ENCODE assay signal across 8 cellular contexts in genomic region chr20:35664544-35665206, GRCh38. TPM values are rescaled to one million over a fixed set of nuclear protein-coding genes. Genes with fewer than 3 reads are reported as not detected.
A peak's percentile ranks its signal among the peaks of the same experiment; 100 is the strongest.
DNase-seq lines count a peak whose midpoint lies in the region; ATAC-seq and TF ChIP-seq lines count a peak whose summit lies in the region.

TSS of gene CPNE1 (minus strand) at chr20:35664900. CDS start at chr20:35632923, 31,977 bp downstream.
A gene with protein sequence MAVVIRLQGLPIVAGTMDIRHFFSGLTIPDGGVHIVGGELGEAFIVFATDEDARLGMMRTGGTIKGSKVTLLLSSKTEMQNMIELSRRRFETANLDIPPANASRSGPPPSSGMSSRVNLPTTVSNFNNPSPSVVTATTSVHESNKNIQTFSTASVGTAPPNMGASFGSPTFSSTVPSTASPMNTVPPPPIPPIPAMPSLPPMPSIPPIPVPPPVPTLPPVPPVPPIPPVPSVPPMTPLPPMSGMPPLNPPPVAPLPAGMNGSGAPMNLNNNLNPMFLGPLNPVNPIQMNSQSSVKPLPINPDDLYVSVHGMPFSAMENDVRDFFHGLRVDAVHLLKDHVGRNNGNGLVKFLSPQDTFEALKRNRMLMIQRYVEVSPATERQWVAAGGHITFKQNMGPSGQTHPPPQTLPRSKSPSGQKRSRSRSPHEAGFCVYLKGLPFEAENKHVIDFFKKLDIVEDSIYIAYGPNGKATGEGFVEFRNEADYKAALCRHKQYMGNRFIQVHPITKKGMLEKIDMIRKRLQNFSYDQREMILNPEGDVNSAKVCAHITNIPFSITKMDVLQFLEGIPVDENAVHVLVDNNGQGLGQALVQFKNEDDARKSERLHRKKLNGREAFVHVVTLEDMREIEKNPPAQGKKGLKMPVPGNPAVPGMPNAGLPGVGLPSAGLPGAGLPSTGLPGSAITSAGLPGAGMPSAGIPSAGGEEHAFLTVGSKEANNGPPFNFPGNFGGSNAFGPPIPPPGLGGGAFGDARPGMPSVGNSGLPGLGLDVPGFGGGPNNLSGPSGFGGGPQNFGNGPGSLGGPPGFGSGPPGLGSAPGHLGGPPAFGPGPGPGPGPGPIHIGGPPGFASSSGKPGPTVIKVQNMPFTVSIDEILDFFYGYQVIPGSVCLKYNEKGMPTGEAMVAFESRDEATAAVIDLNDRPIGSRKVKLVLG (minus strand): TSS chr20:35664900. CDS start chr20:35655322, 9,578 bp downstream.

- peak within 1 kb of the TSS; percentile 91 for H3K4me2 ChIP-seq in DND-41 (ENCODE audit: insufficient read depth, low read length)
- H3K4me2 ChIP-seq in GM23248 (ENCODE audit: unreplicated experiment) = peak within 1 kb of the TSS; percentile 94
- H3K4me2 ChIP-seq in fibroblast of lung (ENCODE audit: extremely low read depth, insufficient read depth, low read length) = peak within 1 kb of the TSS; percentile 93

- H3K9me3 ChIP-seq in DND-41 (ENCODE audit: insufficient read depth, low read length, severe bottlenecking) (no peaks in the 10 kb centered on the region), GM23248 (ENCODE audit: low read depth) (no peaks in the 10 kb centered on the region), fibroblast of lung (ENCODE audit: control insufficient read depth, insufficient read depth, low read depth, low read length) (no peaks in the 10 kb centered on the region)
- H3K9me3 ChIP-seq in naive thymus-derived CD4-positive, alpha-beta T cell (ENCODE audit: control insufficient read depth in 2 of 3, low read length in 3 of 3) = no peaks in the 10 kb centered on the region

- CTCF ChIA-PET in naive thymus-derived CD4-positive, alpha-beta T cell (lab: Charles Lee) = interaction anchor here (1.2 to 1.5 kb wide), 2 partner anchors 10 to 45 kb away, joined by 3 to 5 read pairs; no protein-coding TSS in a partner anchor

- peak; percentile 96 for DNase-seq in DND-41
- DNase-seq in GM23248 = peak; percentile 97
- DNase-seq in LNCaP clone FGC (ENCODE audit: low read depth) = peak; percentile 70
- DNase-seq in RPMI8226 = peak; percentile 94
- DNase-seq in activated T-helper 1 cell treated with anti-CD3 and anti-CD28 coated beads, Interleukin-2, amount 50 U/mL, for 16 hours (ENCODE audit: low read depth in 1 of 2, low spot score in 1 of 2) = peak; percentile 86 to 90
- peak; percentile 88 to 93 for DNase-seq in fibroblast of lung (ENCODE audit: low read depth in 2 of 2)
- DNase-seq in naive thymus-derived CD4-positive, alpha-beta T cell = peak; percentile 89 to 96 (median 96)

- no peaks in the 10 kb centered on the region for H3K9me3 Mint-ChIP-seq in naive thymus-derived CD4-positive, alpha-beta T cell
- H3K9me3 Mint-ChIP-seq in stimulated activated memory B cell treated with anti-CD40 and anti-IgM and Interleukin-4, amounts not matched to agents 10 μg/mL and 1 μg/mL and 100 μg/mL, for 72 hours = no peaks in the 10 kb centered on the region

- H3K36me3 ChIP-seq in DND-41 (ENCODE audit: insufficient read depth, low read length) (peaks cover 15% of the 10 kb centered on the region), GM23248 (ENCODE audit: low read depth) (peaks cover 7% of the 10 kb centered on the region; the same call in 1 of the 2 replicates), fibroblast of lung (ENCODE audit: control insufficient read depth, insufficient read depth, low read length) (peaks cover 6% of the 10 kb centered on the region)
- H3K36me3 ChIP-seq in naive thymus-derived CD4-positive, alpha-beta T cell (ENCODE audit: control insufficient read depth in 2 of 3, insufficient read depth in 3 of 3, low read length in 3 of 3) = peaks cover 0 to 19% (median 0%) of the 10 kb centered on the region in 3 experiments

- intact Hi-C loops in naive thymus-derived CD4-positive, alpha-beta T cell (cut with micrococcal nuclease) = loop anchor here (1.0 to 5.0 kb wide), 13 partner anchors 34 to 387 kb away; partner anchors contain the start of genes CEP250 (in 2 of the 2), NFS1 (in 2 of the 2), RBM39 (in 2 of the 2) and ROMO1 (in 2 of the 2)

- no peaks in the 10 kb centered on the region for H3K9me2 ChIP-seq in GM23248 (ENCODE audit: insufficient read depth)

- H3K27me3 Mint-ChIP-seq in naive thymus-derived CD4-positive, alpha-beta T cell = no peaks in the 10 kb centered on the region
- H3K27me3 Mint-ChIP-seq in stimulated activated memory B cell treated with anti-CD40 and anti-IgM and Interleukin-4, amounts not matched to agents 10 μg/mL and 1 μg/mL and 100 μg/mL, for 72 hours = no peaks in the 10 kb centered on the region

- peaks cover 54% of the 10 kb centered on the region for H3K79me2 ChIP-seq in DND-41 (ENCODE audit: insufficient read depth, low read length)
- peaks cover 54% of the 10 kb centered on the region for H3K79me2 ChIP-seq in GM23248 (ENCODE audit: insufficient read depth)
- H3K79me2 ChIP-seq in fibroblast of lung (ENCODE audit: control insufficient read depth, insufficient read depth, low read length) = peaks cover 50% of the 10 kb centered on the region

- POLR2A ChIA-PET in naive thymus-derived CD4-positive, alpha-beta T cell (lab: Charles Lee) = interaction anchor here (0.6 to 3.5 kb wide), 32 partner anchors 9 to 385 kb away, joined by 3 to 72 read pairs (median 5); partner anchors contain the start of genes CEP250, ERGIC3, PHF20 and RBM39

- H3K4me1 Mint-ChIP-seq in naive thymus-derived CD4-positive, alpha-beta T cell = peaks cover 32 to 49% (median 47%) of the 10 kb centered on the region in 7 donors
- H3K4me1 Mint-ChIP-seq in stimulated activated memory B cell treated with anti-CD40 and anti-IgM and Interleukin-4, amounts not matched to agents 10 μg/mL and 1 μg/mL and 100 μg/mL, for 72 hours = peaks cover 46% of the 10 kb centered on the region

- peak; percentile 90 for ATAC-seq in DND-41 (ENCODE audit: insufficient read depth, low read depth)
- ATAC-seq in naive thymus-derived CD4-positive, alpha-beta T cell = peak; percentile 89
- peak; percentile 94 for ATAC-seq in stimulated activated memory B cell treated with anti-CD40 and anti-IgM and Interleukin-4, amounts not matched to agents 10 μg/mL and 1 μg/mL and 100 μg/mL, for 72 hours

- H3K4me3 ChIP-seq in DND-41 (ENCODE audit: low read depth in 1 of 2, low read length in 2 of 2) (peak within 1 kb of the TSS; percentile 73 to 88), GM23248 (peak within 1 kb of the TSS; percentile 80), LNCaP clone FGC (ENCODE audit: low read depth, low read length) (peak within 1 kb of the TSS; percentile 81), fibroblast of lung (replicated peaks in 1 of 4; ENCODE audit: control extremely low read depth in 1 of 4, insufficient read depth in 1 of 4, low read depth in 3 of 4, low read length in 4 of 4) (peak within 1 kb of the TSS; percentile 65 to 93 (median 86))
- peak within 1 kb of the TSS; percentile 88 for H3K4me3 ChIP-seq in naive thymus-derived CD4-positive, alpha-beta T cell (ENCODE audit: low read length)

- H4K20me1 ChIP-seq in DND-41 (ENCODE audit: insufficient read depth, low read length) (peaks cover 46% of the 10 kb centered on the region), GM23248 (ENCODE audit: insufficient read depth) (peaks cover 37% of the 10 kb centered on the region), fibroblast of lung (ENCODE audit: control insufficient read depth, extremely low read depth, insufficient read depth, low read length) (peaks cover 24% of the 10 kb centered on the region)

- H3K9ac ChIP-seq in DND-41 (ENCODE audit: low read depth, low read length) (peak within 1 kb of the TSS; percentile 93), GM23248 (peak within 1 kb of the TSS; percentile 96), fibroblast of lung (ENCODE audit: insufficient read depth, low read length) (peak within 1 kb of the TSS; percentile 98)

- peak within 1 kb of the TSS; percentile 98 to 100 (median 99) for H3K27ac Mint-ChIP-seq in naive thymus-derived CD4-positive, alpha-beta T cell
- H3K27ac Mint-ChIP-seq in stimulated activated memory B cell treated with anti-CD40 and anti-IgM and Interleukin-4, amounts not matched to agents 10 μg/mL and 1 μg/mL and 100 μg/mL, for 72 hours = peak within 1 kb of the TSS; percentile 96

- H3K27me3 ChIP-seq in DND-41 (ENCODE audit: insufficient read depth, low read length, poor library complexity) (no peaks in the 10 kb centered on the region), GM23248 (replicated peaks; ENCODE audit: insufficient read depth) (no peaks in the 10 kb centered on the region), fibroblast of lung (ENCODE audit: control insufficient read depth, insufficient read depth, low read length) (no peaks in the 10 kb centered on the region)
- no peaks in the 10 kb centered on the region for H3K27me3 ChIP-seq in naive thymus-derived CD4-positive, alpha-beta T cell (ENCODE audit: control insufficient read depth in 2 of 2, insufficient read depth in 2 of 2, low read length in 2 of 2)

- WGBS in GM23248 (ENCODE audit: low coverage in 1 of 2, low lambda C conversion rate in 2 of 2, missing lambda C conversion rate in 2 of 2), 2 experiments = 1 to 3% methylated on average over 36 to 56 of the region's 57 CpGs

- H3K4me1 ChIP-seq in DND-41 (ENCODE audit: insufficient read depth, low read length) (peaks cover 46% of the 10 kb centered on the region), GM23248 (ENCODE audit: insufficient read depth) (peaks cover 30% of the 10 kb centered on the region), fibroblast of lung (ENCODE audit: control insufficient read depth, extremely low read depth, insufficient read depth, low read length) (peaks cover 9% of the 10 kb centered on the region)
- peaks cover 35 to 38% of the 10 kb centered on the region in 2 donors for H3K4me1 ChIP-seq in naive thymus-derived CD4-positive, alpha-beta T cell (ENCODE audit: control insufficient read depth in 2 of 2, insufficient read depth in 2 of 2, low read length in 2 of 2)

- peaks cover 7 to 28% (median 15%) of the 10 kb centered on the region in 5 donors for H3K36me3 Mint-ChIP-seq in naive thymus-derived CD4-positive, alpha-beta T cell
- peaks cover 23% of the 10 kb centered on the region for H3K36me3 Mint-ChIP-seq in stimulated activated memory B cell treated with anti-CD40 and anti-IgM and Interleukin-4, amounts not matched to agents 10 μg/mL and 1 μg/mL and 100 μg/mL, for 72 hours

- H2AFZ ChIP-seq in DND-41 (ENCODE audit: low read depth, low read length) (peak within 1 kb of the TSS; percentile 88), GM23248 (peak within 1 kb of the TSS; percentile 89), fibroblast of lung (ENCODE audit: low read length) (peak within 1 kb of the TSS; percentile 99)

- in situ Hi-C loops in GM23248 (cut with MboI) = no loop called here

- peak within 1 kb of the TSS; percentile 90 for H3K27ac ChIP-seq in DND-41 (ENCODE audit: low read length)
- peak within 1 kb of the TSS; percentile 88 for H3K27ac ChIP-seq in GM23248
- H3K27ac ChIP-seq in fibroblast of lung (ENCODE audit: insufficient read depth, low read length) = peak within 1 kb of the TSS; percentile 90
- peak within 1 kb of the TSS; percentile 100 for H3K27ac ChIP-seq in naive thymus-derived CD4-positive, alpha-beta T cell (ENCODE audit: low read depth, low read length)

- H3F3A ChIP-seq in GM23248 (ENCODE audit: insufficient read depth) = peaks cover 31% of the 10 kb centered on the region

- peak within 1 kb of the TSS; percentile 89 to 98 (median 96) for H3K4me3 Mint-ChIP-seq in naive thymus-derived CD4-positive, alpha-beta T cell
- peak within 1 kb of the TSS; percentile 86 for H3K4me3 Mint-ChIP-seq in stimulated activated memory B cell treated with anti-CD40 and anti-IgM and Interleukin-4, amounts not matched to agents 10 μg/mL and 1 μg/mL and 100 μg/mL, for 72 hours

- TF ChIP-seq CTCF in DND-41 (IDR thresholded peaks at IDR 0.05; ENCODE audit: borderline replicate concordance, extremely low read depth, low read length, poor library complexity, severe bottlenecking) = no peak
- TF ChIP-seq CTCF in LNCaP clone FGC (IDR thresholded peaks at IDR 0.05; ENCODE audit: control insufficient read depth, extremely low read depth, insufficient read depth) = no peak
- no peak for TF ChIP-seq CTCF in fibroblast of lung (conservative IDR thresholded peaks at IDR 0.05 in 1 of 2, IDR thresholded peaks at IDR 0.05 in 1 of 2; ENCODE audit: low read depth in 1 of 2, low read length in 2 of 2)

RNA-seq across cellular contexts. Expression of gene CPNE1, which starts in this region (rescaled TPM):
- total RNA-seq in GM23248 (2014; rRNA removed; shearing (Covaris generic)) = 172 and 205 TPM in 2 replicates
- polyA plus RNA-seq in GM23248 (2016; fragmentation: Nextera tagmentation; extraction: Ambion mirVana) = 166 and 178 TPM in 2 replicates
- 88.8 and 101 TPM in 2 replicates for total RNA-seq in fibroblast of lung
- polyA plus RNA-seq in fibroblast of lung = 128 and 146 TPM in 2 replicates
- 162 and 173 TPM in 2 replicates for polyA plus RNA-seq in fibroblast of lung (2012)
- polyA minus RNA-seq in fibroblast of lung (ENCODE audit: low replicate concordance) = 232 and 304 TPM in 2 replicates
- total RNA-seq in naive thymus-derived CD4-positive, alpha-beta T cell = 100 to 1,000 TPM; 250 to 378 (median 305) TPM
- 100 to 1,000 TPM; 277 to 360 TPM for polyA plus RNA-seq in naive thymus-derived CD4-positive, alpha-beta T cell

RNA-seq across cellular contexts. Expression of the second gene that starts in this region (rescaled TPM):
- total RNA-seq in GM23248 (2014; rRNA removed; shearing (Covaris generic)) = 31.7 and 36.0 TPM in 2 replicates
- 18.1 and 18.5 TPM in 2 replicates for polyA plus RNA-seq in GM23248 (2016; fragmentation: Nextera tagmentation; extraction: Ambion mirVana)
- total RNA-seq in fibroblast of lung = 29.9 and 31.8 TPM in 2 replicates
- 109 and 126 TPM in 2 replicates for polyA plus RNA-seq in fibroblast of lung
- 49.7 and 52.6 TPM in 2 replicates for polyA plus RNA-seq in fibroblast of lung (2012)
- 51.6 and 109 TPM in 2 replicates for polyA minus RNA-seq in fibroblast of lung (ENCODE audit: low replicate concordance)
- 100 to 1,000 TPM in 4 of 5 experiments, 10 to 100 TPM in 1; 98.2 to 122 (median 114) TPM for total RNA-seq in naive thymus-derived CD4-positive, alpha-beta T cell
- 10 to 100 TPM; 48.9 to 50.8 TPM for polyA plus RNA-seq in naive thymus-derived CD4-positive, alpha-beta T cell

Comparison
In these comparisons a context has a peak if more than half of its experiments do, and no peak if none do; other contexts are left out.
1. Peak in every context shown above with its lines: DNase-seq, ATAC-seq, H3K4me3 ChIP-seq and H3K27ac ChIP-seq.